8 cellular contexts compared by ENCODE assay signal in the genomic region with DNA sequence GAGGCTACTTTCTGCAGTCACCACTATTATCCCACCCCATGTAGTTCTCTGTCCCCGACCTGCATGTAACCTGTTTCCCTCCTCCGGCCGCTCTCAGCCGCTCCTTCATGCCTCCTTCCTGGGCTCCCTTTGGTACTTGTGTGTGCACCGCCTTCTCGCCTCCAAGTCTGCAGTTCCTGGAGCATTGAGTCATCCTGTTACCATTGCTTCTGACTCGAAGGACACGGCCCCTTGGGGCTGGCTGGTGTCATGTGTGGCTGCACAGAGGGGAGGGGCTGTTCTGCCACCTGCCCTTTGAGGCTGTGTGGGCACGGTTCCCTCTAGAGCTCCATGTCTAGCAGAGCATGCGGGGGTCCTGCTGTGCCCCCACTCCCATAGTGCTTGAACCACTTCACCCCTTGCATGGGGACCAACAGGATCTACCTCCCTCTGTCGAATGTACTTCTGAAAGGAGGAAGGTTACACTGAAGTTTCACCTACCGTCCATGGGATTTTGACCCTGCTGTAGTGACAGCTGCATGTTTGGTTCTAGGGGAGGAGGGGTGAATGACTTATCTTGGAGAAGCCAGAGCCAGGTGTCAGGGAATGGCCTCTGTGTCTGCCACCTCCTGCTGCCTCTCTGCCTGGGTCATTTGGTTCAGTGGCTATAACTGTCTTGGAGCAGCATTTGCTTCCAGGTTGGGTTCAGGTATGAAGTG. TPM values are rescaled to one million over a fixed set of nuclear protein-coding genes. Genes with fewer than 3 reads are reported as not detected.
DNase-seq lines count a peak whose midpoint lies in the region; ATAC-seq lines count a peak whose summit lies in the region.

No MANE protein-coding gene starts in this region.

- H3K36me3 ChIP-seq in mucosa of stomach (ENCODE audit: control insufficient read depth, insufficient read depth, low read length), result no peaks in the 10 kb centered on the region

- H3K4me3 ChIP-seq in mucosa of stomach (ENCODE audit: low read length), result peak overlapping the region; percentile 9

- no peaks in the 10 kb centered on the region for H3K27me3 ChIP-seq in mucosa of stomach (ENCODE audit: control insufficient read depth, insufficient read depth, low read length)

- peaks cover 77% of the 10 kb centered on the region for H3K4me1 ChIP-seq in mucosa of stomach (ENCODE audit: control insufficient read depth, insufficient read depth, low read length)

- no peaks in the 10 kb centered on the region for H3K9me3 ChIP-seq in mucosa of stomach (ENCODE audit: control insufficient read depth, low read length)

- ATAC-seq in HG03039 (IDR thresholded peaks at IDR 0.05; ENCODE audit: unreplicated experiment) (peak; percentile 70), HG02840 (IDR thresholded peaks at IDR 0.05; ENCODE audit: low FRiP score, unreplicated experiment) (no peak)

- DNase-seq in NCI-H1417 (lab: John Stamatoyannopoulos, UW) (peak; percentile 2 to 51 (median 50)), NCI-H1417 treated with DMSO at 0.1 percent for 48 hours (lab: John Stamatoyannopoulos, UW) (no peak), RPMI7951 (ENCODE audit: low read depth) (peak; percentile 37), amniotic epithelial cell (ENCODE audit: low read depth) (peak; percentile 58), LoVo (ENCODE audit: low spot score) (no peak)

- peak overlapping the region; percentile 17 for H3K9ac ChIP-seq in mucosa of stomach (ENCODE audit: low read length)

RNA-seq across cellular contexts. Expression of gene BCR, which starts 39.6 kb away (rescaled TPM):
- total RNA-seq in RPMI7951 (2014; rRNA removed; shearing (Covaris generic)), result 6.6 and 6.7 TPM in 2 replicates

Comparison
In these comparisons a context has a peak if more than half of its experiments do, and no peak if none do; other contexts are left out.
1. DNase-seq: peak in NCI-H1417 (3 of 3), RPMI7951 (single experiment) and amniotic epithelial cell (single experiment); none in NCI-H1417 treated with DMSO at 0.1 percent for 48 hours (single experiment) and LoVo (single experiment).